Comparison of ENCODE assay signal across 8 cellular contexts in genomic region chr15:52503788-52504496, GRCh38. TPM values are rescaled to one million over a fixed set of nuclear protein-coding genes. Genes with fewer than 3 reads are reported as not detected.
A peak's percentile ranks its signal among the peaks of the same experiment; 100 is the strongest.
DNase-seq lines count a peak whose midpoint lies in the region; ATAC-seq and TF ChIP-seq lines count a peak whose summit lies in the region.

No MANE protein-coding gene starts in this region.

- no peaks in the 10 kb centered on the region for H3K27me3 Mint-ChIP-seq in CD4-positive, CD25-positive, alpha-beta regulatory T cell

- TF ChIP-seq CTCF in brain microvascular endothelial cell (IDR thresholded peaks at IDR 0.05; ENCODE audit: low read depth, low read length, missing control alignments), result no peak
- TF ChIP-seq CTCF in prostate gland (IDR thresholded peaks at IDR 0.05), result no peak

- peak overlapping the region; percentile 24 to 38 (median 32) for H3K27ac Mint-ChIP-seq in CD4-positive, CD25-positive, alpha-beta regulatory T cell

- H3K9me3 ChIP-seq in CD4-positive, CD25-positive, alpha-beta regulatory T cell (ENCODE audit: control insufficient read depth in 2 of 2, low read length in 2 of 2), result no peaks in the 10 kb centered on the region
- no peaks in the 10 kb centered on the region for H3K9me3 ChIP-seq in prostate gland

- H3K27me3 ChIP-seq in CD4-positive, CD25-positive, alpha-beta regulatory T cell (ENCODE audit: control insufficient read depth, insufficient read depth, low read length), result no peaks in the 10 kb centered on the region
- H3K27me3 ChIP-seq in brain microvascular endothelial cell (replicated peaks) (no peaks in the 10 kb centered on the region), prostate gland (replicated peaks; ENCODE audit: insufficient read depth) (no peaks in the 10 kb centered on the region)

- TF ChIP-seq POLR2A in prostate gland (IDR thresholded peaks at IDR 0.05), result no peak

- no peaks in the 10 kb centered on the region for H3K36me3 ChIP-seq in CD4-positive, CD25-positive, alpha-beta regulatory T cell (ENCODE audit: control insufficient read depth, insufficient read depth, low read length)
- H3K36me3 ChIP-seq in brain microvascular endothelial cell (replicated peaks) (no peaks in the 10 kb centered on the region), prostate gland (no peaks in the 10 kb centered on the region)

- ATAC-seq in CD4-positive, CD25-positive, alpha-beta regulatory T cell (ENCODE audit: low read depth in 2 of 2), result peak in 1 of 2 donors; percentile 60
- peak; percentile 94 for ATAC-seq in GM19395 (IDR thresholded peaks at IDR 0.05; ENCODE audit: unreplicated experiment)
- peak; percentile 82 for ATAC-seq in HG03469 (IDR thresholded peaks at IDR 0.05; ENCODE audit: unreplicated experiment)
- ATAC-seq in left colon, result no peak

- H3K4me1 Mint-ChIP-seq in CD4-positive, CD25-positive, alpha-beta regulatory T cell, result peaks cover 39 to 66% (median 47%) of the 10 kb centered on the region in 4 donors

- H3K27ac ChIP-seq in CD4-positive, CD25-positive, alpha-beta regulatory T cell (ENCODE audit: insufficient read depth, low read length, poor library complexity, severe bottlenecking), result peak overlapping the region; percentile 43
- H3K27ac ChIP-seq in brain microvascular endothelial cell (no peak overlapping the region), prostate gland (no peak overlapping the region)

- in situ Hi-C loops in brain microvascular endothelial cell (cut with HindIII; ENCODE audit: low pct_ligation_motif_present, low sequenced_read_pairs), result no loop called here

- peaks cover 5% of the 10 kb centered on the region for H3K4me1 ChIP-seq in CD4-positive, CD25-positive, alpha-beta regulatory T cell (ENCODE audit: control insufficient read depth, insufficient read depth, low read length, poor library complexity, severe bottlenecking)
- no peaks in the 10 kb centered on the region for H3K4me1 ChIP-seq in prostate gland (replicated peaks)

- DNase-seq in CD4-positive, CD25-positive, alpha-beta regulatory T cell, result peak in 1 of 3 donors; percentile 57
- peak; percentile 37 for DNase-seq in brain microvascular endothelial cell
- no peak for DNase-seq in T-helper 9 cell
- no peak for DNase-seq in activated gamma-delta T cell (lab: John Stamatoyannopoulos, UW)
- no peak for DNase-seq in prostate gland (ENCODE audit: low spot score)
- DNase-seq in left colon, result no peak

- H3K4me3 Mint-ChIP-seq in CD4-positive, CD25-positive, alpha-beta regulatory T cell, result peak overlapping the region; percentile 11 to 78 (median 56)

- peaks cover 6% of the 10 kb centered on the region for H3K36me3 Mint-ChIP-seq in CD4-positive, CD25-positive, alpha-beta regulatory T cell

- WGBS in prostate gland, result 86% methylated on average over 5 of the region's 5 CpGs

- peak overlapping the region; percentile 63 for H3K4me3 ChIP-seq in CD4-positive, CD25-positive, alpha-beta regulatory T cell (ENCODE audit: low read depth, low read length)
- no peak overlapping the region for H3K4me3 ChIP-seq in brain microvascular endothelial cell (ENCODE audit: low read depth, low read length)
- no peak overlapping the region for H3K4me3 ChIP-seq in prostate gland

- intact Hi-C loops in prostate gland (cut with DNase I) (no loop called here), left colon (cut with DNase I, micrococcal nuclease) (no loop called here)

- H3K9me3 Mint-ChIP-seq in CD4-positive, CD25-positive, alpha-beta regulatory T cell, result peaks cover 0 to 3% (median 0%) of the 10 kb centered on the region in 7 donors

RNA-seq across cellular contexts. Expression of gene MYO5A, which starts 24.7 kb away (rescaled TPM):
- total RNA-seq in CD4-positive, CD25-positive, alpha-beta regulatory T cell, result 63.3 TPM
- polyA plus RNA-seq in CD4-positive, CD25-positive, alpha-beta regulatory T cell, result 10 to 100 TPM in 2 of 4 donors, 1 to 10 TPM in 2; 6.1 to 14.6 (median 10.6) TPM
- 10 to 100 TPM; 24.9 to 41.9 TPM for total RNA-seq in prostate gland
- 1 to 10 TPM; 5.9 to 7.9 TPM for total RNA-seq in left colon
